Comparison of ENCODE assay signal across 8 cellular contexts in genomic region chr16:15219679-15220611, GRCh38.
DNase-seq lines count a peak whose midpoint lies in the region; ATAC-seq, FAIRE-seq and TF ChIP-seq lines count a peak whose summit lies in the region.
"Not testable (repeated sequence)": the region's sequence is repeated elsewhere in the genome, so short reads cannot be mapped to it uniquely, and the experiment has no call there.

No MANE protein-coding gene starts in this region.

- not testable (repeated sequence) for H4K20me1 ChIP-seq in astrocyte (ENCODE audit: insufficient read depth, low read length)

- not testable (repeated sequence) for H3K27me3 Mint-ChIP-seq in astrocyte (ENCODE audit: low read depth, unreplicated experiment)

- H3K9me3 ChIP-seq in astrocyte (ENCODE audit: insufficient read depth, low read depth, low read length); lung (ENCODE audit: control insufficient read depth in 2 of 2, insufficient read depth in 1 of 2, low read length in 1 of 2): not testable (repeated sequence)

- peak; percentile 5 for FAIRE-seq in astrocyte (lab: Jason Lieb, UNC)

- TF ChIP-seq CTCF in AG09319 (IDR thresholded peaks at IDR 0.05; ENCODE audit: low read depth, low read length) = peak; percentile 65
- peak; percentile 47 for TF ChIP-seq CTCF in GM13976 (IDR thresholded peaks at IDR 0.05; ENCODE audit: borderline replicate concordance, control extremely low read depth, extremely low read depth, insufficient read depth, missing control alignments)
- peak; percentile 55 for TF ChIP-seq CTCF in astrocyte (IDR thresholded peaks at IDR 0.05; ENCODE audit: insufficient read depth, low read depth, low read length)
- peak; percentile 65 for TF ChIP-seq CTCF in fibroblast of mammary gland (conservative IDR thresholded peaks at IDR 0.05; ENCODE audit: control insufficient read depth, insufficient read depth, low read depth, low read length)
- peak; percentile 44 for TF ChIP-seq CTCF in lung (IDR thresholded peaks at IDR 0.05; ENCODE audit: control extremely low read depth, extremely low read depth)

- not testable (repeated sequence) for H3K9me3 Mint-ChIP-seq in astrocyte (ENCODE audit: unreplicated experiment)

- not testable (repeated sequence) for H3K36me3 ChIP-seq in astrocyte (ENCODE audit: insufficient read depth, low read length); lung (ENCODE audit: control insufficient read depth in 2 of 2, insufficient read depth in 2 of 2, low read length in 2 of 2)

- not testable (repeated sequence) for H3K79me2 ChIP-seq in astrocyte (ENCODE audit: insufficient read depth, low read length)

- H3K9ac ChIP-seq in astrocyte (ENCODE audit: low read length) = not testable (repeated sequence)

- peak overlapping the region; percentile 27 for H3K4me3 Mint-ChIP-seq in astrocyte (ENCODE audit: unreplicated experiment)

- H3K27ac ChIP-seq in astrocyte (ENCODE audit: low read depth, low read length); lung (ENCODE audit: low read depth in 1 of 2, low read length in 1 of 2): not testable (repeated sequence)

- not testable (repeated sequence) for DNase-seq in AG09319 (ENCODE audit: extremely low read depth, low read depth); GM13976 (ENCODE audit: low spot score); astrocyte (ENCODE audit: low read depth); lung (ENCODE audit: low spot score); sciatic nerve (ENCODE audit: low spot score)
- DNase-seq in MV-4-11 (lab: John Stamatoyannopoulos, UW) (peak; percentile 4), fibroblast of mammary gland (ENCODE audit: low read depth) (peak; percentile 12)

- not testable (repeated sequence) for H3K4me2 ChIP-seq in astrocyte (ENCODE audit: low read length)

- in situ Hi-C loops in GM13976 (cut with MboI; ENCODE audit: low sequenced_read_pairs, unreplicated experiment) = not testable (repeated sequence)

- H3K4me1 ChIP-seq in astrocyte (ENCODE audit: insufficient read depth, low read length); lung (ENCODE audit: control insufficient read depth in 2 of 2, insufficient read depth in 2 of 2, low read length in 2 of 2): not testable (repeated sequence)

- H3K4me1 Mint-ChIP-seq in astrocyte (ENCODE audit: low read depth, unreplicated experiment) = not testable (repeated sequence)

- H3K4me3 ChIP-seq in astrocyte (ENCODE audit: insufficient read depth, low read depth, low read length); fibroblast of mammary gland (ENCODE audit: control insufficient read depth, low read depth, low read length); lung: not testable (repeated sequence)

- ATAC-seq in SK-N-SH treated with all-trans-retinoic acid at 6 μM for 48 hours (peak; percentile 96), lung (ENCODE audit: insufficient read depth, low FRiP score) (peak; percentile 81), sciatic nerve (peak; percentile 91)

- H2AFZ ChIP-seq in astrocyte (ENCODE audit: low read depth, low read length) = not testable (repeated sequence)

- intact Hi-C loops in sciatic nerve (cut with DNase I) = not testable (repeated sequence)

- H3K27ac Mint-ChIP-seq in astrocyte (ENCODE audit: unreplicated experiment) = not testable (repeated sequence)

- not testable (repeated sequence) for H3K27me3 ChIP-seq in astrocyte (ENCODE audit: insufficient read depth, low read length); lung (ENCODE audit: control insufficient read depth, insufficient read depth)

- H3K36me3 Mint-ChIP-seq in astrocyte (ENCODE audit: low read depth, unreplicated experiment) = not testable (repeated sequence)

- 20 to 50% methylated on average over 4 to 8 of the region's 19 CpGs for WGBS in lung, 2 donors
